In the genomic region with DNA sequence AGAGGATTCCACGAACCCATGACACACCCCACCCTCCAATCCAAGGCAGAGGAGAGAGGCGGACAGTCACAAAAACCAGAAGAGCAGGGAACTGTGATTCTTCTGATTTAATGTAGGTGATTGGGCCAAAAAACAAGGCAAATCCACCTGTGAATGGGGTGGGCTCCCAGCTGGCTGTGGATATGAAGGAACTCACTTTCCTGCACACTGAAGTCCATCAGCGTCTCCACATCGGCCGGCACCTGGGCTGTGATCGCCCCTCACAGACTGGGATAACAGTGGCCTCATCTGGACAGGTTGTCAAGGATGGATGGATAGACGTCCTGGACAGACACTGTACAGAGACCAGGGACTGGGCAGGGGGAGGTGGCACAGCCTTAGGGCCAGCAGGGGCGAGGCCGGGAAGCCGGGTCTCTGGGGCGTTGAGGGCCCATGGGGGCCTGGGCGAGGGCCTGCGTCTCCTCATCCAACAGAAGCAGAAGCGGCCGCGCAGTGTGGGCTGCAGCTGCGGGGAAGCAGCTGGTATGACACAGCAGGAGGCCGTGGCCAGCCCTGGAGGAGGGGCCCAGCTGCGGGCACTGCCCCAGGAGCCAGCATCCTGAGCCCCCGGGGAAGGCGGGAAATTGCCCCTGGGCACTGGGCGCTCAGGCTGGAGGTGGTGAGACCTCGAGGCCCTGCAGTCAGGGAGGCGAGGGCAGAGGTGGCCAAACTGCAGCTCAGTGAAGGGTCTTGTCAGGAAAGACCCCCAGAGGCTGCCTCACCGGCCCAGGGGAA, we compare ENCODE assay signal across 1 cellular context.
TF ChIP-seq lines count a peak whose summit lies in the region.

No MANE protein-coding gene starts in this region.

TF ChIP-seq in SK-N-SH treated with all-trans-retinoic acid at 6 μM for 48 hours, 23 proteins besides CTCF, POLR2A, EP300 and RAD21 (continued from another document):
- TF ChIP-seq, protein P1, sequence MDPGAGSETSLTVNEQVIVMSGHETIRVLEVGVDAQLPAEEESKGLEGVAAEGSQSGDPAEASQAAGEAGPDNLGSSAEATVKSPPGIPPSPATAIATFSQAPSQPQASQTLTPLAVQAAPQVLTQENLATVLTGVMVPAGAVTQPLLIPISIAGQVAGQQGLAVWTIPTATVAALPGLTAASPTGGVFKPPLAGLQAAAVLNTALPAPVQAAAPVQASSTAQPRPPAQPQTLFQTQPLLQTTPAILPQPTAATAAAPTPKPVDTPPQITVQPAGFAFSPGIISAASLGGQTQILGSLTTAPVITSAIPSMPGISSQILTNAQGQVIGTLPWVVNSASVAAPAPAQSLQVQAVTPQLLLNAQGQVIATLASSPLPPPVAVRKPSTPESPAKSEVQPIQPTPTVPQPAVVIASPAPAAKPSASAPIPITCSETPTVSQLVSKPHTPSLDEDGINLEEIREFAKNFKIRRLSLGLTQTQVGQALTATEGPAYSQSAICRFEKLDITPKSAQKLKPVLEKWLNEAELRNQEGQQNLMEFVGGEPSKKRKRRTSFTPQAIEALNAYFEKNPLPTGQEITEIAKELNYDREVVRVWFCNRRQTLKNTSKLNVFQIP (CRISPR knock-in tag; IDR thresholded peaks at IDR 0.05; ENCODE audit: borderline replicate concordance, low read depth), result no peak
- no peak for TF ChIP-seq CSDC2 (CRISPR knock-in tag; IDR thresholded peaks at IDR 0.05)
